Comparison of ENCODE assay signal across 8 cellular contexts in genomic region chr2:54081574-54081973, GRCh38. TPM values are rescaled to one million over a fixed set of nuclear protein-coding genes. Genes with fewer than 3 reads are reported as not detected.
DNase-seq lines count a peak whose midpoint lies in the region; ATAC-seq, FAIRE-seq and TF ChIP-seq lines count a peak whose summit lies in the region.

No MANE protein-coding gene starts in this region.

- CTCF ChIA-PET in activated B cell treated with CpG ODN at 0.5 μM for 24 hours (lab: Charles Lee): no interaction called here

- intact Hi-C loops in activated B cell treated with CpG ODN at 0.5 μM for 24 hours (cut with micrococcal nuclease): loop anchor here (1.0 to 2.0 kb wide), 2 partner anchors 12 to 17 kb away; no protein-coding TSS in a partner anchor

- H3K9me3 Mint-ChIP-seq in activated B cell treated with CpG ODN at 0.5 μM for 24 hours: no peaks in the 10 kb centered on the region

- TF ChIP-seq CTCF in activated B cell treated with CpG ODN at 0.5 μM for 24 hours (IDR thresholded peaks at IDR 0.05): no peak

- no peak for FAIRE-seq in frontal cortex (lab: Jason Lieb, UNC)

- POLR2A ChIA-PET in activated B cell treated with CpG ODN at 0.5 μM for 24 hours (lab: Charles Lee): interaction anchor here (0.6 to 2.4 kb wide), 3 partner anchors 11 to 1119 kb away, joined by 3 to 8 read pairs (median 4); partner anchors contain the start of gene PSME4

- DNase-seq in activated CD4-positive, alpha-beta T cell treated with anti-CD3 and anti-CD28 coated beads for 24 hours (ENCODE audit: low read depth in 2 of 2): peak; percentile 7 to 10
- DNase-seq in activated CD4-positive, alpha-beta T cell treated with anti-CD3 and anti-CD28 coated beads for 4 hours: no peak
- DNase-seq in activated B cell treated with CpG ODN at 0.5 μM for 24 hours (no peak), EL (no peak), frontal cortex (ENCODE audit: low spot score in 2 of 2) (no peak), inferior parietal cortex (ENCODE audit: extremely low spot score) (no peak)
- peak; percentile 61 to 72 for DNase-seq in stimulated activated CD8-positive, alpha-beta memory T cell treated with anti-CD3 and anti-CD28 coated beads, Interleukin-15, amount 100 ng/mL, for 48 hours (ENCODE audit: low read depth in 2 of 2)

- H3K27me3 Mint-ChIP-seq in activated B cell treated with CpG ODN at 0.5 μM for 24 hours: no peaks in the 10 kb centered on the region

- H3K36me3 Mint-ChIP-seq in activated B cell treated with CpG ODN at 0.5 μM for 24 hours (ENCODE audit: low read depth): no peaks in the 10 kb centered on the region

- peak overlapping the region; percentile 27 for H3K27ac Mint-ChIP-seq in activated B cell treated with CpG ODN at 0.5 μM for 24 hours

- peak; percentile 90 for ATAC-seq in HG02970 (IDR thresholded peaks at IDR 0.05; ENCODE audit: low FRiP score, unreplicated experiment)
- ATAC-seq in activated B cell treated with CpG ODN at 0.5 μM for 24 hours (ENCODE audit: low read depth): peak; percentile 72

- H3K4me3 Mint-ChIP-seq in activated B cell treated with CpG ODN at 0.5 μM for 24 hours: no peak overlapping the region

- peaks cover 22% of the 10 kb centered on the region for H3K4me1 Mint-ChIP-seq in activated B cell treated with CpG ODN at 0.5 μM for 24 hours

RNA-seq across cellular contexts. Expression of gene ACYP2, which starts 33.8 kb away (rescaled TPM):
- 14.9 and 15.9 TPM in 2 replicates for total RNA-seq in activated B cell treated with CpG ODN at 0.5 μM for 24 hours
- 22.4 TPM for total RNA-seq in frontal cortex

Comparison
In these comparisons a context has a peak if more than half of its experiments do, and no peak if none do; other contexts are left out.
1. DNase-seq: peak in activated CD4-positive, alpha-beta T cell treated with anti-CD3 and anti-CD28 coated beads for 24 hours (2 of 2) and stimulated activated CD8-positive, alpha-beta memory T cell treated with anti-CD3 and anti-CD28 coated beads, Interleukin-15, amount 100 ng/mL, for 48 hours (2 of 2); none in activated CD4-positive, alpha-beta T cell treated with anti-CD3 and anti-CD28 coated beads for 4 hours (0 of 2), activated B cell treated with CpG ODN at 0.5 μM for 24 hours (single experiment), EL (single experiment), frontal cortex (0 of 2) and inferior parietal cortex (single experiment).